Comparison of ENCODE assay signal across 17 cellular contexts in the genomic region with DNA sequence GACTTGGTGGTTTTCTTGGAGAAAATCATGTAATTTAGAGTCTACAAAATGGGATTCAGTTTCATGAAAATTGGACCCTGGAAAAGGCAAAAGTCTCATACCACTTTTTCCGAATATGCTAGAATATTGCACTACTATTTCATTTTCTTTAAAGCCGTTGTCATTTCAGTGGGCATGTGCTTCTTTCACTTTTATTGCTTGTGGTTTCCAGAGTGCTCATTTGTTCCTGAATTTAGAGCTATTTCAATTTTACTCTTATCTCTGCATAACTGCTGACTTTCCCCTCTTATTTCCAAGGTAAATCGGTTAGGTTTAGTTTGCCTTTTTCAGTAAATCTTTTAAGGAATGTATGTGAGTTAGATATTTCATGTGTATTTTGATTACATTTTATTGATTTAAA. TPM values are rescaled to one million over a fixed set of nuclear protein-coding genes. Genes with fewer than 3 reads are reported as not detected.
DNase-seq lines count a peak whose midpoint lies in the region; ATAC-seq and TF ChIP-seq lines count a peak whose summit lies in the region.
"Had no signal": no experiment of that assay in that cellular context is flagged by ENCODE, and none has a peak within 500 bp of the region (broad histone marks: within the 10 kb centered on the region; RNA-seq: fewer than 3 reads in every experiment).

No MANE protein-coding gene starts in this region.

- H3K9me3 Mint-ChIP-seq in natural killer cell treated with Interleukin-12 subunit alpha and Interleukin-12 subunit beta and Interleukin-15 and Interleukin-18, amount 100 ng/mL, for 72 hours = no peaks in the 10 kb centered on the region
- H3K9me3 Mint-ChIP-seq in natural killer cell = no peaks in the 10 kb centered on the region
- H3K9me3 Mint-ChIP-seq in T-helper 2 cell treated with Interferon-gamma antibody and Interleukin-4, amounts not matched to agents 5 μg/mL and 100 μg/mL, for 36 hours = no peaks in the 10 kb centered on the region
- no peaks in the 10 kb centered on the region for H3K9me3 Mint-ChIP-seq in stimulated activated naive CD8-positive, alpha-beta T cell treated with anti-CD3 and anti-CD28 coated beads, Interleukin-15, amount 100 ng/mL, for 72 hours
- H3K9me3 Mint-ChIP-seq in endodermal cell = no peaks in the 10 kb centered on the region

- no peak for TF ChIP-seq CTCF in natural killer cell (IDR thresholded peaks at IDR 0.05)
- TF ChIP-seq CTCF in endodermal cell (conservative IDR thresholded peaks at IDR 0.05) = no peak

- intact Hi-C loops in natural killer cell (cut with micrococcal nuclease) = no loop called here

- no peak overlapping the region for H3K4me3 ChIP-seq in endodermal cell (ENCODE audit: low read length)
- H3K4me3 ChIP-seq: body of pancreas, hepatocyte, suprapubic skin had no signal

- no peaks in the 10 kb centered on the region for H3K36me3 ChIP-seq in endodermal cell (ENCODE audit: control insufficient read depth, insufficient read depth, low read length)
- H3K36me3 ChIP-seq: suprapubic skin had no signal

- no peaks in the 10 kb centered on the region for H3K9me3 ChIP-seq in endodermal cell (ENCODE audit: control insufficient read depth, low read length)
- H3K9me3 ChIP-seq: body of pancreas, suprapubic skin had no signal

- H3K4me1 ChIP-seq in endodermal cell (ENCODE audit: control insufficient read depth, insufficient read depth, low read length) = no peaks in the 10 kb centered on the region
- H3K4me1 ChIP-seq: body of pancreas had no signal

- peaks cover 3 to 6% of the 10 kb centered on the region in 2 donors for H3K27me3 Mint-ChIP-seq in natural killer cell treated with Interleukin-12 subunit alpha and Interleukin-12 subunit beta and Interleukin-15 and Interleukin-18, amount 100 ng/mL, for 72 hours
- no peaks in the 10 kb centered on the region for H3K27me3 Mint-ChIP-seq in natural killer cell (ENCODE audit: low read depth in 2 of 2)
- H3K27me3 Mint-ChIP-seq in T-helper 2 cell treated with Interferon-gamma antibody and Interleukin-4, amounts not matched to agents 5 μg/mL and 100 μg/mL, for 36 hours (ENCODE audit: low read depth) = peaks cover 32% of the 10 kb centered on the region
- peaks cover 9% of the 10 kb centered on the region for H3K27me3 Mint-ChIP-seq in stimulated activated naive CD8-positive, alpha-beta T cell treated with anti-CD3 and anti-CD28 coated beads, Interleukin-15, amount 100 ng/mL, for 72 hours
- peaks cover 43% of the 10 kb centered on the region for H3K27me3 Mint-ChIP-seq in endodermal cell (ENCODE audit: insufficient read depth)

- no peak for ATAC-seq in natural killer cell treated with Interleukin-12 subunit alpha and Interleukin-12 subunit beta and Interleukin-15 and Interleukin-18, amount 100 ng/mL, for 72 hours
- ATAC-seq in natural killer cell (no peak), HG03378 (IDR thresholded peaks at IDR 0.05; ENCODE audit: unreplicated experiment) (peak; percentile 30)
- peak; percentile 49 for ATAC-seq in stimulated activated naive CD8-positive, alpha-beta T cell treated with anti-CD3 and anti-CD28 coated beads, Interleukin-15, amount 100 ng/mL, for 72 hours
- ATAC-seq: body of pancreas, left cardiac atrium had no signal

- WGBS in endodermal cell (ENCODE audit: insufficient coverage in 1 of 2, insufficient read length in 1 of 2), 2 experiments = 90 to 100% methylated on average over 2 to 3 of the region's 3 CpGs

- H3K27ac ChIP-seq in endodermal cell (ENCODE audit: low read depth, low read length) = no peak overlapping the region
- H3K27ac ChIP-seq: body of pancreas, hepatocyte, suprapubic skin had no signal

- peaks cover 10 to 19% of the 10 kb centered on the region in 2 donors for H3K4me1 Mint-ChIP-seq in natural killer cell treated with Interleukin-12 subunit alpha and Interleukin-12 subunit beta and Interleukin-15 and Interleukin-18, amount 100 ng/mL, for 72 hours (ENCODE audit: low read depth in 2 of 2)
- H3K4me1 Mint-ChIP-seq in natural killer cell (peaks cover 12 to 16% of the 10 kb centered on the region in 2 donors), endodermal cell (peaks cover 8% of the 10 kb centered on the region)
- peaks cover 18% of the 10 kb centered on the region for H3K4me1 Mint-ChIP-seq in T-helper 2 cell treated with Interferon-gamma antibody and Interleukin-4, amounts not matched to agents 5 μg/mL and 100 μg/mL, for 36 hours (ENCODE audit: low read depth)
- peaks cover 28% of the 10 kb centered on the region for H3K4me1 Mint-ChIP-seq in stimulated activated naive CD8-positive, alpha-beta T cell treated with anti-CD3 and anti-CD28 coated beads, Interleukin-15, amount 100 ng/mL, for 72 hours

- peak overlapping the region; percentile 9 to 64 for H3K27ac Mint-ChIP-seq in natural killer cell treated with Interleukin-12 subunit alpha and Interleukin-12 subunit beta and Interleukin-15 and Interleukin-18, amount 100 ng/mL, for 72 hours
- no peak overlapping the region for H3K27ac Mint-ChIP-seq in natural killer cell
- no peak overlapping the region for H3K27ac Mint-ChIP-seq in T-helper 2 cell treated with Interferon-gamma antibody and Interleukin-4, amounts not matched to agents 5 μg/mL and 100 μg/mL, for 36 hours
- H3K27ac Mint-ChIP-seq in stimulated activated naive CD8-positive, alpha-beta T cell treated with anti-CD3 and anti-CD28 coated beads, Interleukin-15, amount 100 ng/mL, for 72 hours = peak overlapping the region; percentile 77 to 87
- H3K27ac Mint-ChIP-seq in endodermal cell = no peak overlapping the region

- no peak overlapping the region for H3K9ac ChIP-seq in endodermal cell (ENCODE audit: extremely low read depth, low read length, poor library complexity, severe bottlenecking)

- H3K4me3 Mint-ChIP-seq in natural killer cell treated with Interleukin-12 subunit alpha and Interleukin-12 subunit beta and Interleukin-15 and Interleukin-18, amount 100 ng/mL, for 72 hours = peak overlapping the region; percentile 58
- H3K4me3 Mint-ChIP-seq in natural killer cell = no peak overlapping the region
- peak overlapping the region; percentile 58 for H3K4me3 Mint-ChIP-seq in T-helper 2 cell treated with Interferon-gamma antibody and Interleukin-4, amounts not matched to agents 5 μg/mL and 100 μg/mL, for 36 hours
- H3K4me3 Mint-ChIP-seq in stimulated activated naive CD8-positive, alpha-beta T cell treated with anti-CD3 and anti-CD28 coated beads, Interleukin-15, amount 100 ng/mL, for 72 hours = peak overlapping the region; percentile 52 to 54
- H3K4me3 Mint-ChIP-seq in endodermal cell = no peak overlapping the region

- H3K27me3 ChIP-seq in endodermal cell (ENCODE audit: control insufficient read depth, insufficient read depth, low read length, poor library complexity, severe bottlenecking) = peaks cover 47% of the 10 kb centered on the region
- H3K27me3 ChIP-seq: body of pancreas, hepatocyte, suprapubic skin had no signal

- DNase-seq in natural killer cell treated with Interleukin-12 subunit alpha and Interleukin-12 subunit beta and Interleukin-15 and Interleukin-18, amount 100 ng/mL, for 72 hours (ENCODE audit: low spot score) = no peak
- DNase-seq in natural killer cell = no peak
- DNase-seq in T-helper 2 cell treated with Interferon-gamma antibody and Interleukin-4, amounts not matched to agents 5 μg/mL and 100 μg/mL, for 36 hours (ENCODE audit: low spot score) = no peak
- DNase-seq in stimulated activated naive CD8-positive, alpha-beta T cell treated with anti-CD3 and anti-CD28 coated beads, Interleukin-15, amount 100 ng/mL, for 72 hours = no peak
- no peak for DNase-seq in endodermal cell
- DNase-seq in AG20443 (ENCODE audit: low spot score) = no peak
- no peak for DNase-seq in NCI-H2081 treated with DMSO at 0.1 percent for 48 hours (lab: John Stamatoyannopoulos, UW)
- DNase-seq: activated effector memory CD4-positive, alpha-beta T cell treated with Interleukin-2 at 50 U/mL for 16 hours; body of pancreas; KG1; left cardiac atrium; NCI-H1694; NCI-H524; stimulated activated CD4-positive, alpha-beta T cell treated with anti-CD3 and anti-CD28 coated beads, Interleukin-12 subunit alpha, Interleukin-12 subunit beta, amount 100 ng/mL, for 4 hours had no signal

- no peaks in the 10 kb centered on the region for H3K36me3 Mint-ChIP-seq in natural killer cell treated with Interleukin-12 subunit alpha and Interleukin-12 subunit beta and Interleukin-15 and Interleukin-18, amount 100 ng/mL, for 72 hours
- H3K36me3 Mint-ChIP-seq in natural killer cell (no peaks in the 10 kb centered on the region), endodermal cell (ENCODE audit: low read depth) (no peaks in the 10 kb centered on the region)
- no peaks in the 10 kb centered on the region for H3K36me3 Mint-ChIP-seq in T-helper 2 cell treated with Interferon-gamma antibody and Interleukin-4, amounts not matched to agents 5 μg/mL and 100 μg/mL, for 36 hours (ENCODE audit: low read depth)

RNA-seq across cellular contexts. Expression of gene HHAT, which starts 11.6 kb away (rescaled TPM):
- 1 to 10 TPM in 1 of 2 donors, under 1 TPM in 1; 0.56 to 1.0 TPM for total RNA-seq in natural killer cell treated with Interleukin-12 subunit alpha and Interleukin-12 subunit beta and Interleukin-15 and Interleukin-18, amount 100 ng/mL, for 72 hours
- total RNA-seq in natural killer cell (1 to 10 TPM in 1 of 3 donors, under 1 TPM in 2; 0.79 to 1.1 (median 0.82) TPM), endodermal cell (1 to 10 TPM; 6.9 to 9.8 TPM)
- polyA plus RNA-seq in endodermal cell (2013, experiment 1 of 2) = 6.6 TPM
- polyA plus RNA-seq in endodermal cell (2013, experiment 2 of 2) = 5.7 TPM

Comparison
In these comparisons a context has a peak if more than half of its experiments do, and no peak if none do; other contexts are left out.
1. H3K27ac Mint-ChIP-seq: peak in natural killer cell treated with Interleukin-12 subunit alpha and Interleukin-12 subunit beta and Interleukin-15 and Interleukin-18, amount 100 ng/mL, for 72 hours (2 of 2) and stimulated activated naive CD8-positive, alpha-beta T cell treated with anti-CD3 and anti-CD28 coated beads, Interleukin-15, amount 100 ng/mL, for 72 hours (2 of 2); none in natural killer cell (0 of 2), T-helper 2 cell treated with Interferon-gamma antibody and Interleukin-4, amounts not matched to agents 5 μg/mL and 100 μg/mL, for 36 hours (single experiment) and endodermal cell (single experiment).
2. H3K4me3 Mint-ChIP-seq: peak in natural killer cell treated with Interleukin-12 subunit alpha and Interleukin-12 subunit beta and Interleukin-15 and Interleukin-18, amount 100 ng/mL, for 72 hours (single experiment), T-helper 2 cell treated with Interferon-gamma antibody and Interleukin-4, amounts not matched to agents 5 μg/mL and 100 μg/mL, for 36 hours (single experiment) and stimulated activated naive CD8-positive, alpha-beta T cell treated with anti-CD3 and anti-CD28 coated beads, Interleukin-15, amount 100 ng/mL, for 72 hours (2 of 2); none in natural killer cell (single experiment) and endodermal cell (single experiment).
3. ATAC-seq: peak in HG03378 (single experiment) and stimulated activated naive CD8-positive, alpha-beta T cell treated with anti-CD3 and anti-CD28 coated beads, Interleukin-15, amount 100 ng/mL, for 72 hours (single experiment); none in natural killer cell treated with Interleukin-12 subunit alpha and Interleukin-12 subunit beta and Interleukin-15 and Interleukin-18, amount 100 ng/mL, for 72 hours (0 of 2) and natural killer cell (0 of 3).